8 cellular contexts compared by ENCODE assay signal in the genomic region with DNA sequence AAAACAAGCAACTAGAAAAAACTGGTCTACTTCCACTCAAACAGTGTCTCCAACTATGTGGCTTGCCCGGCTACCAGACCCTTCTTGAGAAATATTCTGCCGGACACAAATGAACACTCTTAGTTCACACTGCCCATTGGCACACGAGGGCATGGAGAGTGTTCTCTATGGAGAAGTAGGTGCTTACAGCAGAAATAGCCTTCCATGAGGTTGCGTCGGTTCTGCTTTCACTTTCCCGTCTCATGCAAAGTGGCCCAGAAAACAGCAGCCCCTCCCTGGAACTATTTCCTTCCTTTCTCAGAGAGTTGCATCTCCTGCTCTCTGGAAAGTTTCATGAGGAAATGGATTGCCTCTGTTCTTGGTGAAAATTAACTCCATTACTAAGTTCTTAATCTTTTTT. TPM values are rescaled to one million over a fixed set of nuclear protein-coding genes. Genes with fewer than 3 reads are reported as not detected.
A peak's percentile ranks its signal among the peaks of the same experiment; 100 is the strongest.
DNase-seq lines count a peak whose midpoint lies in the region; ATAC-seq and TF ChIP-seq lines count a peak whose summit lies in the region.

No MANE protein-coding gene starts in this region.

- no peak overlapping the region for H2BK5ac ChIP-seq in IMR-90 (ENCODE audit: low read depth, low read length, poor library complexity, severe bottlenecking)

- no TSS peak for BruUV-seq in IMR-90 (replicated peaks; lab: Mats Ljungman, UMichigan)

- no peak for TF ChIP-seq RAD21 in IMR-90 (IDR thresholded peaks at IDR 0.05; ENCODE audit: low read length)

- H2BK20ac ChIP-seq in IMR-90 (ENCODE audit: low read depth, low read length), result no peak overlapping the region

- in situ Hi-C loops in IMR-90 (cut with MboI; ENCODE audit: low sequenced_read_pairs), result loop anchor here (5.0 to 10.0 kb wide), 2 partner anchors 146 to 228 kb away; no protein-coding TSS in a partner anchor

- H4K5ac ChIP-seq in IMR-90 (ENCODE audit: low read depth, low read length), result no peak overlapping the region

- peak overlapping the region; percentile 33 for H3K27ac Mint-ChIP-seq in activated T-helper 2 cell treated with anti-CD3 and anti-CD28 coated beads, Interferon-gamma antibody, Interleukin-2, Interleukin-4, amounts not matched to agents 10 μg/mL and 5 μg/mL and 100 μg/mL, durations not matched to agents 14 hours and 24 hours and 36 hours
- no peak overlapping the region for H3K27ac Mint-ChIP-seq in neural progenitor cell

- peaks cover 2% of the 10 kb centered on the region for H3K27me3 Mint-ChIP-seq in activated T-helper 2 cell treated with anti-CD3 and anti-CD28 coated beads, Interferon-gamma antibody, Interleukin-2, Interleukin-4, amounts not matched to agents 10 μg/mL and 5 μg/mL and 100 μg/mL, durations not matched to agents 14 hours and 24 hours and 36 hours (ENCODE audit: low read depth)
- peaks cover 4% of the 10 kb centered on the region for H3K27me3 Mint-ChIP-seq in neural progenitor cell (ENCODE audit: insufficient read depth, low read depth)

- no peak overlapping the region for H2AK5ac ChIP-seq in IMR-90 (ENCODE audit: low read depth, low read length)

- H3K4me2 ChIP-seq in IMR-90 (ENCODE audit: low read depth, low read length), result peak overlapping the region; percentile 89
- H3K4me2 ChIP-seq in skeletal muscle satellite cell (ENCODE audit: low read length), result peak overlapping the region; percentile 57
- no peak overlapping the region for H3K4me2 ChIP-seq in neural progenitor cell

- no peaks in the 10 kb centered on the region for H3K9me3 Mint-ChIP-seq in activated T-helper 2 cell treated with anti-CD3 and anti-CD28 coated beads, Interferon-gamma antibody, Interleukin-2, Interleukin-4, amounts not matched to agents 10 μg/mL and 5 μg/mL and 100 μg/mL, durations not matched to agents 14 hours and 24 hours and 36 hours
- H3K9me3 Mint-ChIP-seq in neural progenitor cell, result no peaks in the 10 kb centered on the region

- no peaks in the 10 kb centered on the region for H3K79me1 ChIP-seq in IMR-90 (ENCODE audit: low read depth in 1 of 2, low read length in 2 of 2)

- no peak overlapping the region for H4K91ac ChIP-seq in IMR-90 (ENCODE audit: insufficient read depth, low read depth, low read length)

- no peak overlapping the region for H4K8ac ChIP-seq in IMR-90 (ENCODE audit: low read depth in 2 of 2, low read length in 2 of 2)

- TF ChIP-seq POLR2A in IMR-90 (IDR thresholded peaks at IDR 0.05; ENCODE audit: low read depth, low read length), result no peak

- H4K20me1 ChIP-seq in IMR-90 (ENCODE audit: insufficient read depth, low read length) (no peaks in the 10 kb centered on the region), neural progenitor cell (ENCODE audit: low read depth) (no peaks in the 10 kb centered on the region)

- no peak overlapping the region for H2AK9ac ChIP-seq in IMR-90 (replicated peaks; ENCODE audit: low read depth, low read length, poor library complexity)

- no peak overlapping the region for H2BK120ac ChIP-seq in IMR-90 (ENCODE audit: low read depth, low read length)

- POLR2A ChIA-PET in IMR-90 (lab: Charles Lee; ENCODE audit: unreplicated experiment), result no interaction called here

- no peaks in the 10 kb centered on the region; the same call in 1 of the 2 replicates for H3K4me1 ChIP-seq in IMR-90 (ENCODE audit: control insufficient read depth, insufficient read depth, low read length)
- peaks cover 5% of the 10 kb centered on the region for H3K4me1 ChIP-seq in skeletal muscle satellite cell (ENCODE audit: control insufficient read depth, insufficient read depth, low read length)
- H3K4me1 ChIP-seq in neural progenitor cell, result no peaks in the 10 kb centered on the region

- TF ChIP-seq CTCF in IMR-90 (conservative IDR thresholded peaks at IDR 0.05; ENCODE audit: low read depth, low read length), result no peak
- no peak for TF ChIP-seq CTCF in neural progenitor cell (IDR thresholded peaks at IDR 0.05)

- peak; percentile 50 for DNase-seq in activated naive CD4-positive, alpha-beta T cell treated with Interleukin-2 at 50 U/mL for 16 hours
- DNase-seq in activated naive CD4-positive, alpha-beta T cell (lab: John Stamatoyannopoulos, UW), result no peak
- DNase-seq in IMR-90 (peak; percentile 47), cardiac septum (ENCODE audit: low spot score) (peak; percentile 85), neural progenitor cell (ENCODE audit: low spot score) (no peak), NCI-H1417 treated with DMSO at 0.1 percent for 48 hours (lab: John Stamatoyannopoulos, UW) (no peak)
- peak; percentile 45 for DNase-seq in activated T-helper 2 cell treated with anti-CD3 and anti-CD28 coated beads, Interferon-gamma antibody, Interleukin-2, Interleukin-4, amounts not matched to agents 10 μg/mL and 5 μg/mL and 100 μg/mL, durations not matched to agents 14 hours and 24 hours and 36 hours (ENCODE audit: low spot score)

- H3K9ac ChIP-seq in IMR-90 (ENCODE audit: low read depth, low read length) (peak overlapping the region; percentile 40), skeletal muscle satellite cell (ENCODE audit: low read depth, low read length) (no peak overlapping the region), neural progenitor cell (no peak overlapping the region)

- no peaks in the 10 kb centered on the region for H3K36me3 Mint-ChIP-seq in activated T-helper 2 cell treated with anti-CD3 and anti-CD28 coated beads, Interferon-gamma antibody, Interleukin-2, Interleukin-4, amounts not matched to agents 10 μg/mL and 5 μg/mL and 100 μg/mL, durations not matched to agents 14 hours and 24 hours and 36 hours (ENCODE audit: low read depth)
- no peaks in the 10 kb centered on the region for H3K36me3 Mint-ChIP-seq in neural progenitor cell

- H3K18ac ChIP-seq in IMR-90 (ENCODE audit: low read depth, low read length), result no peak overlapping the region

- H3K4me3 Mint-ChIP-seq in activated T-helper 2 cell treated with anti-CD3 and anti-CD28 coated beads, Interferon-gamma antibody, Interleukin-2, Interleukin-4, amounts not matched to agents 10 μg/mL and 5 μg/mL and 100 μg/mL, durations not matched to agents 14 hours and 24 hours and 36 hours (ENCODE audit: low read depth), result peak overlapping the region; percentile 51
- no peak overlapping the region for H3K4me3 Mint-ChIP-seq in neural progenitor cell

- H3K27ac ChIP-seq in IMR-90 (ENCODE audit: insufficient read depth, low read length) (no peak overlapping the region), neural progenitor cell (no peak overlapping the region)

- intact Hi-C loops in IMR-90 (cut with micrococcal nuclease) (no loop called here), cardiac septum (cut with DNase I) (loop anchor here (5.0 to 10.0 kb wide), 2 partner anchors 126 to 228 kb away; no protein-coding TSS in a partner anchor)
- intact Hi-C loops in activated T-helper 2 cell treated with anti-CD3 and anti-CD28 coated beads, Interferon-gamma antibody, Interleukin-2, Interleukin-4, amounts not matched to agents 10 μg/mL and 5 μg/mL and 100 μg/mL, durations not matched to agents 14 hours and 24 hours and 36 hours (cut with micrococcal nuclease), result no loop called here

- peaks cover 46% of the 10 kb centered on the region for H3K27me3 ChIP-seq in IMR-90 (ENCODE audit: control insufficient read depth, insufficient read depth, low read length)
- H3K27me3 ChIP-seq in skeletal muscle satellite cell (ENCODE audit: control insufficient read depth, insufficient read depth, low read length), result peaks cover 77% of the 10 kb centered on the region
- H3K27me3 ChIP-seq in neural progenitor cell, result no peaks in the 10 kb centered on the region

- no CpG with 5 or more reads among the region's 6 CpGs for WGBS in IMR-90 (ENCODE audit: extremely low coverage in 2 of 2, insufficient read length in 1 of 2), 2 experiments

- peak overlapping the region; percentile 29 for H3K4me3 ChIP-seq in IMR-90 (ENCODE audit: insufficient read depth, low read depth, low read length)
- no peak overlapping the region for H3K4me3 ChIP-seq in skeletal muscle satellite cell (ENCODE audit: low read length)
- H3K4me3 ChIP-seq in neural progenitor cell, result no peak overlapping the region

- peak; percentile 79 for ATAC-seq in IMR-90 (ENCODE audit: low read depth)

- H3K4me1 Mint-ChIP-seq in activated T-helper 2 cell treated with anti-CD3 and anti-CD28 coated beads, Interferon-gamma antibody, Interleukin-2, Interleukin-4, amounts not matched to agents 10 μg/mL and 5 μg/mL and 100 μg/mL, durations not matched to agents 14 hours and 24 hours and 36 hours (ENCODE audit: low read depth), result peaks cover 28% of the 10 kb centered on the region
- H3K4me1 Mint-ChIP-seq in neural progenitor cell, result peaks cover 2% of the 10 kb centered on the region

- peak overlapping the region; percentile 69 for H2AFZ ChIP-seq in IMR-90 (replicated peaks; ENCODE audit: low read length, poor library complexity)
- no peak overlapping the region for H2AFZ ChIP-seq in neural progenitor cell (replicated peaks)

- no peaks in the 10 kb centered on the region for H3K9me3 ChIP-seq in IMR-90 (ENCODE audit: control insufficient read depth, insufficient read depth, low read length)
- H3K9me3 ChIP-seq in skeletal muscle satellite cell (replicated peaks; ENCODE audit: low read length), result no peaks in the 10 kb centered on the region
- H3K9me3 ChIP-seq in neural progenitor cell (ENCODE audit: low read depth), result no peaks in the 10 kb centered on the region

- H3K36me3 ChIP-seq in IMR-90 (ENCODE audit: control insufficient read depth, insufficient read depth, low read length) (no peaks in the 10 kb centered on the region), skeletal muscle satellite cell (ENCODE audit: insufficient read depth, low read length) (no peaks in the 10 kb centered on the region), neural progenitor cell (no peaks in the 10 kb centered on the region)

- no peak overlapping the region for H3K4ac ChIP-seq in IMR-90 (ENCODE audit: low read depth, low read length)

- H2BK15ac ChIP-seq in IMR-90 (ENCODE audit: low read depth, low read length), result no peak overlapping the region

- H3K23ac ChIP-seq in IMR-90 (ENCODE audit: low read depth, low read length), result no peak overlapping the region

- no peaks in the 10 kb centered on the region for H3F3A ChIP-seq in neural progenitor cell (ENCODE audit: low read depth)

- no peaks in the 10 kb centered on the region for H3K79me2 ChIP-seq in neural progenitor cell (ENCODE audit: low read depth)

- no peak overlapping the region for H3K56ac ChIP-seq in IMR-90 (ENCODE audit: extremely low read depth, insufficient read depth, low read length)

- dilution Hi-C loops in IMR-90 (cut with HindIII; ENCODE audit: low sequenced_read_pairs, unreplicated experiment), result no loop called here

- CTCF ChIA-PET in IMR-90 (lab: Yijun Ruan, JAX), result no interaction called here

- no peak overlapping the region for H3K14ac ChIP-seq in IMR-90 (replicated peaks; ENCODE audit: low read depth, low read length)

- no peaks in the 10 kb centered on the region for H3K9me1 ChIP-seq in IMR-90 (ENCODE audit: insufficient read depth, low read length)

RNA-seq across cellular contexts. Expression of a gene that starts 9.5 kb away (rescaled TPM):
- total RNA-seq in IMR-90 (2012; rRNA removed), result not detected in 2 replicates
- not detected in 2 replicates for polyA plus RNA-seq in IMR-90 (2012; rRNA removed)
- not detected in 2 replicates for polyA plus RNA-seq in IMR-90 (2012; cell fraction: cytosol; rRNA removed)
- polyA plus RNA-seq in IMR-90 (2012; cell fraction: nucleus; rRNA removed; ENCODE audit: low replicate concordance), result not detected in 2 replicates
- 0.28 and 0.37 TPM in 2 replicates for total RNA-seq in activated T-helper 2 cell treated with anti-CD3 and anti-CD28 coated beads, Interferon-gamma antibody, Interleukin-2, Interleukin-4, amounts not matched to agents 10 μg/mL and 5 μg/mL and 100 μg/mL, durations not matched to agents 14 hours and 24 hours and 36 hours
- total RNA-seq in cardiac septum, result 1.6 TPM
- total RNA-seq in skeletal muscle satellite cell (2012; rRNA removed), result not detected in 2 replicates
- total RNA-seq in neural progenitor cell (ENCODE audit: low replicate concordance), result 38.0 and 52.2 TPM in 2 replicates

RNA-seq across cellular contexts. Expression of a gene that starts 50.5 kb away (rescaled TPM):
- total RNA-seq in IMR-90 (2012; rRNA removed), result 75.8 and 99.5 TPM in 2 replicates
- 140 and 144 TPM in 2 replicates for polyA plus RNA-seq in IMR-90 (2012; rRNA removed)
- polyA plus RNA-seq in IMR-90 (2012; cell fraction: cytosol; rRNA removed), result 50.6 and 64.6 TPM in 2 replicates
- polyA plus RNA-seq in IMR-90 (2012; cell fraction: nucleus; rRNA removed; ENCODE audit: low replicate concordance), result 171 and 486 TPM in 2 replicates
- 295 and 306 TPM in 2 replicates for total RNA-seq in activated T-helper 2 cell treated with anti-CD3 and anti-CD28 coated beads, Interferon-gamma antibody, Interleukin-2, Interleukin-4, amounts not matched to agents 10 μg/mL and 5 μg/mL and 100 μg/mL, durations not matched to agents 14 hours and 24 hours and 36 hours
- total RNA-seq in cardiac septum, result 88.7 TPM
- total RNA-seq in skeletal muscle satellite cell (2012; rRNA removed), result 95.3 and 95.7 TPM in 2 replicates
- 202 and 211 TPM in 2 replicates for total RNA-seq in neural progenitor cell (ENCODE audit: low replicate concordance)

RNA-seq across cellular contexts. Expression of a gene that starts 54.5 kb away (rescaled TPM):
- not detected in 2 replicates for total RNA-seq in IMR-90 (2012; rRNA removed)
- polyA plus RNA-seq in IMR-90 (2012; rRNA removed), result not detected in 2 replicates
- 0.03 and 0.05 TPM in 2 replicates for polyA plus RNA-seq in IMR-90 (2012; cell fraction: cytosol; rRNA removed)
- polyA plus RNA-seq in IMR-90 (2012; cell fraction: nucleus; rRNA removed; ENCODE audit: low replicate concordance), result not detected in 2 replicates
- 57.1 and 58.9 TPM in 2 replicates for total RNA-seq in activated T-helper 2 cell treated with anti-CD3 and anti-CD28 coated beads, Interferon-gamma antibody, Interleukin-2, Interleukin-4, amounts not matched to agents 10 μg/mL and 5 μg/mL and 100 μg/mL, durations not matched to agents 14 hours and 24 hours and 36 hours
- total RNA-seq in cardiac septum, result 35.8 TPM
- 0.51 and 2.2 TPM in 2 replicates for total RNA-seq in skeletal muscle satellite cell (2012; rRNA removed)
- total RNA-seq in neural progenitor cell (ENCODE audit: low replicate concordance), result 1.5 and 2.8 TPM in 2 replicates

RNA-seq across cellular contexts. Expression of a gene that starts 56.9 kb away (rescaled TPM):
- total RNA-seq in IMR-90 (2012; rRNA removed) (5.8 and 7.7 TPM in 2 replicates), cardiac septum (32.8 TPM), neural progenitor cell (ENCODE audit: low replicate concordance) (8.0 and 23.3 TPM in 2 replicates)
- polyA plus RNA-seq in IMR-90 (2012; rRNA removed), result 9.7 and 10.7 TPM in 2 replicates
- polyA plus RNA-seq in IMR-90 (2012; cell fraction: cytosol; rRNA removed), result 11.7 and 13.7 TPM in 2 replicates
- 4.3 and 7.0 TPM in 2 replicates for polyA plus RNA-seq in IMR-90 (2012; cell fraction: nucleus; rRNA removed; ENCODE audit: low replicate concordance)
- total RNA-seq in activated T-helper 2 cell treated with anti-CD3 and anti-CD28 coated beads, Interferon-gamma antibody, Interleukin-2, Interleukin-4, amounts not matched to agents 10 μg/mL and 5 μg/mL and 100 μg/mL, durations not matched to agents 14 hours and 24 hours and 36 hours, result 11.8 and 12.6 TPM in 2 replicates
- total RNA-seq in skeletal muscle satellite cell (2012; rRNA removed), result 1.8 and 5.5 TPM in 2 replicates

Comparison
In these comparisons a context has a peak if more than half of its experiments do, and no peak if none do; other contexts are left out.
1. DNase-seq: peak in activated naive CD4-positive, alpha-beta T cell treated with Interleukin-2 at 50 U/mL for 16 hours (single experiment), IMR-90 (single experiment), activated T-helper 2 cell treated with anti-CD3 and anti-CD28 coated beads, Interferon-gamma antibody, Interleukin-2, Interleukin-4, amounts not matched to agents 10 μg/mL and 5 μg/mL and 100 μg/mL, durations not matched to agents 14 hours and 24 hours and 36 hours (single experiment) and cardiac septum (single experiment); none in activated naive CD4-positive, alpha-beta T cell (0 of 4), neural progenitor cell (single experiment) and NCI-H1417 treated with DMSO at 0.1 percent for 48 hours (single experiment).
2. RNA of a gene that starts 9.5 kb away (total RNA-seq): 38.0 to 52.2 TPM in neural progenitor cell; 1.6 TPM in cardiac septum (single experiment), 0.28 to 0.37 TPM in activated T-helper 2 cell treated with anti-CD3 and anti-CD28 coated beads, Interferon-gamma antibody, Interleukin-2, Interleukin-4, amounts not matched to agents 10 μg/mL and 5 μg/mL and 100 μg/mL, durations not matched to agents 14 hours and 24 hours and 36 hours and not detected in IMR-90; every median in the first group is over 10 times any median in the second.